ENCODE assay signal across 28 cellular contexts in the genomic region with DNA sequence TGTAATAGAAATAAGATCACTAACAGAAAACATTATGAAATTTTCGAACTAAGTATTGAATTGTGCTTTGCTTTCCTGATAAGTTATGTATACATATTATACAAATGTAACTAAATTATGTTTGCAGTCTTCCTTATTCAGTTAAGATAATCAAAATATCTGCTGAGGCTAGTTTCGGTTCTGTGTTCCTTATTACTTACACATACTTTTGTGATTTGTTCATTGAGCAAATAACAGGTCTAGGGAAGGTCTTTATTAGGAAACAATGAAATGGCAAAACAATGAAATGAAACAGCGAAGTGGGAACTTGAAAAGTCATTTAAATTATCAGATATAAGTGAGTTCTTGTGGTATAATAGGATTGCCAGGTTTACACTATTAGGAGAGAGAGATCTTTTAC.
"Had no signal": no experiment of that assay in that cellular context is flagged by ENCODE, and none has a peak within 500 bp of the region (broad histone marks: within the 10 kb centered on the region; RNA-seq: fewer than 3 reads in every experiment).

No MANE protein-coding gene starts in this region.

- H3K27me3 ChIP-seq: ascending aorta, brain microvascular endothelial cell, esophagus squamous epithelium had no signal

- H3K9me3 ChIP-seq: ascending aorta, esophagus squamous epithelium had no signal

- ATAC-seq: activated CD4-positive, alpha-beta T cell treated with anti-CD3 and anti-CD28 coated beads for 36 hours; activated CD8-positive, alpha-beta memory T cell treated with anti-CD3 and anti-CD28 coated beads, Interleukin-2, amount 10 ng/mL, durations not matched to agents 7 days and 5 days; activated CD8-positive, alpha-beta T cell treated with anti-CD3 and anti-CD28 coated beads, Interleukin-2, amount 10 ng/mL, durations not matched to agents 7 days and 5 days; activated naive CD4-positive, alpha-beta T cell treated with anti-CD3 and anti-CD28 coated beads, Interleukin-2, amount 50 U/mL, for 72 hours; effector memory CD8-positive, alpha-beta T cell; T-helper 17 cell had no signal

- H3K4me3 ChIP-seq: ascending aorta, esophagus squamous epithelium had no signal

- DNase-seq: activated CD4-positive, alpha-beta memory T cell treated with anti-CD3 and anti-CD28 coated beads for 36 hours; activated CD4-positive, alpha-beta T cell treated with anti-CD3 and anti-CD28 coated beads for 36 hours; activated CD4-positive, alpha-beta T cell treated with anti-CD3 and anti-CD28 coated beads, Interleukin-2, amount 10 ng/mL, durations not matched to agents 24 days and 14 days; activated CD4-positive, CD25-positive, alpha-beta regulatory T cell; activated CD4-positive, CD25-positive, alpha-beta regulatory T cell treated with anti-CD3 and anti-CD28 coated beads, Interleukin-2, amount 50 U/mL, for 72 hours; activated CD8-positive, alpha-beta memory T cell treated with anti-CD3 and anti-CD28 coated beads, Interleukin-2, amount 10 ng/mL, durations not matched to agents 7 days and 5 days; activated CD8-positive, alpha-beta memory T cell treated with anti-CD3 and anti-CD28 coated beads, Interleukin-2, amount 50 U/mL, for 4 hours; activated CD8-positive, alpha-beta T cell treated with anti-CD3 and anti-CD28 coated beads, Interleukin-2, amount 10 ng/mL, durations not matched to agents 7 days and 5 days; activated effector memory CD4-positive, alpha-beta T cell treated with anti-CD3 and anti-CD28 coated beads, Interleukin-2, amount 50 U/mL, for 16 hours; activated naive CD4-positive, alpha-beta T cell treated with anti-CD3 and anti-CD28 coated beads for 36 hours; activated naive CD8-positive, alpha-beta T cell treated with anti-CD3 and anti-CD28 coated beads, Interleukin-2, amount 10 ng/mL, durations not matched to agents 7 days and 5 days; activated T-cell treated with anti-CD3 and anti-CD28 coated beads, Interleukin-2, amount 50 U/mL, for 1 hour; activated T-cell treated with anti-CD3 and anti-CD28 coated beads, Interleukin-2, amount 50 U/mL, for 48 hours; brain microvascular endothelial cell; caudate nucleus; cortex of kidney; dermis blood vessel endothelial cell; effector CD4-positive, alpha-beta T cell; effector memory CD8-positive, alpha-beta T cell; esophagus squamous epithelium; foreskin melanocyte; head of caudate nucleus; T-helper 1 cell; T-helper 17 cell; T1000 had no signal

- H3K27ac ChIP-seq: ascending aorta, brain microvascular endothelial cell, esophagus squamous epithelium had no signal

- H3K36me3 ChIP-seq: ascending aorta, brain microvascular endothelial cell, esophagus squamous epithelium had no signal

- H3K4me1 ChIP-seq: ascending aorta, esophagus squamous epithelium had no signal

- FAIRE-seq: colon had no signal
